ENCODE assay signal across 12 cellular contexts in genomic region chr1:38997034-38997900, GRCh38. TPM values are rescaled to one million over a fixed set of nuclear protein-coding genes. Genes with fewer than 3 reads are reported as not detected.
DNase-seq lines count a peak whose midpoint lies in the region; TF ChIP-seq lines count a peak whose summit lies in the region.
"Had no signal": no experiment of that assay in that cellular context is flagged by ENCODE, and none has a peak within 500 bp of the region (broad histone marks: within the 10 kb centered on the region; RNA-seq: fewer than 3 reads in every experiment).

No MANE protein-coding gene starts in this region.

- no peaks in the 10 kb centered on the region for H3K9me3 Mint-ChIP-seq in activated naive CD4-positive, alpha-beta T cell treated with anti-CD3 and anti-CD28 coated beads, Interleukin-2, amount 50 U/mL, for 24 hours
- no peaks in the 10 kb centered on the region for H3K9me3 Mint-ChIP-seq in activated naive CD8-positive, alpha-beta T cell treated with anti-CD3 and anti-CD28 coated beads for 36 hours

- peak overlapping the region; percentile 75 for H3K4me3 Mint-ChIP-seq in activated naive CD4-positive, alpha-beta T cell treated with anti-CD3 and anti-CD28 coated beads, Interleukin-2, amount 50 U/mL, for 24 hours
- no peak overlapping the region for H3K4me3 Mint-ChIP-seq in activated naive CD8-positive, alpha-beta T cell treated with anti-CD3 and anti-CD28 coated beads for 36 hours

- H3K4me1 ChIP-seq in tibial nerve, result peaks cover 0 to 60% (median 9%) of the 10 kb centered on the region in 4 donors

- no peak for TF ChIP-seq CTCF in tibial nerve (IDR thresholded peaks at IDR 0.05)
- TF ChIP-seq CTCF in GM10248 (IDR thresholded peaks at IDR 0.05; ENCODE audit: control extremely low read depth, extremely low read depth, low read depth, missing control alignments), result no peak

- DNase-seq in activated naive CD4-positive, alpha-beta T cell treated with anti-CD3 and anti-CD28 coated beads, Interleukin-2, amount 50 U/mL, for 16 hours, result no peak
- no peak for DNase-seq in activated naive CD8-positive, alpha-beta T cell treated with anti-CD3 and anti-CD28 coated beads for 36 hours
- peak; percentile 42 for DNase-seq in medulla oblongata (ENCODE audit: extremely low spot score)
- DNase-seq in tibial nerve (ENCODE audit: low spot score in 2 of 2), result no peak
- no peak for DNase-seq in amygdala (lab: John Stamatoyannopoulos, UW)
- DNase-seq in GM10248 (ENCODE audit: extremely low spot score), result no peak
- DNase-seq in mesenteric fat pad (ENCODE audit: low spot score), result no peak
- DNase-seq: activated CD4-positive, CD25-positive, alpha-beta regulatory T cell; NCI-H1105 treated with DMSO at 0.1 percent for 48 hours; PC-3; posterior cingulate gyrus had no signal

- no peak overlapping the region for H3K4me3 ChIP-seq in tibial nerve

- H3K27ac Mint-ChIP-seq in activated naive CD4-positive, alpha-beta T cell treated with anti-CD3 and anti-CD28 coated beads, Interleukin-2, amount 50 U/mL, for 24 hours, result peak overlapping the region; percentile 94
- peak overlapping the region; percentile 74 for H3K27ac Mint-ChIP-seq in activated naive CD8-positive, alpha-beta T cell treated with anti-CD3 and anti-CD28 coated beads for 36 hours

- CTCF ChIA-PET in GM10248 (lab: Yijun Ruan, JAX), result interaction anchor here (0.9 kb wide), 1 partner anchor 19 kb away, joined by 3 read pairs; no protein-coding TSS in a partner anchor

- H3K9me3 ChIP-seq in tibial nerve, result no peaks in the 10 kb centered on the region

- POLR2A ChIA-PET in GM10248 (lab: Yijun Ruan, JAX), result no interaction called here

- H3K27ac ChIP-seq in tibial nerve, result peak overlapping the region in 3 of 4 donors; percentile 56 to 71 (median 69)

- H3K4me1 Mint-ChIP-seq in activated naive CD4-positive, alpha-beta T cell treated with anti-CD3 and anti-CD28 coated beads, Interleukin-2, amount 50 U/mL, for 24 hours, result peaks cover 68% of the 10 kb centered on the region
- peaks cover 63% of the 10 kb centered on the region for H3K4me1 Mint-ChIP-seq in activated naive CD8-positive, alpha-beta T cell treated with anti-CD3 and anti-CD28 coated beads for 36 hours

- peaks cover 0 to 40% (median 9%) of the 10 kb centered on the region in 3 donors for H3K36me3 ChIP-seq in tibial nerve

- no peak for TF ChIP-seq POLR2A in tibial nerve (IDR thresholded peaks at IDR 0.05)

- no peak for TF ChIP-seq EP300 in tibial nerve (IDR thresholded peaks at IDR 0.05)

- H3K27me3 Mint-ChIP-seq in activated naive CD4-positive, alpha-beta T cell treated with anti-CD3 and anti-CD28 coated beads, Interleukin-2, amount 50 U/mL, for 24 hours, result no peaks in the 10 kb centered on the region
- H3K27me3 Mint-ChIP-seq in activated naive CD8-positive, alpha-beta T cell treated with anti-CD3 and anti-CD28 coated beads for 36 hours, result no peaks in the 10 kb centered on the region

- H3K36me3 Mint-ChIP-seq in activated naive CD4-positive, alpha-beta T cell treated with anti-CD3 and anti-CD28 coated beads, Interleukin-2, amount 50 U/mL, for 24 hours, result peaks cover 9% of the 10 kb centered on the region
- peaks cover 70% of the 10 kb centered on the region for H3K36me3 Mint-ChIP-seq in activated naive CD8-positive, alpha-beta T cell treated with anti-CD3 and anti-CD28 coated beads for 36 hours

- 26 to 40% methylated on average over 4 of the region's 4 CpGs for WGBS in tibial nerve, 2 donors

- no peaks in the 10 kb centered on the region for H3K27me3 ChIP-seq in tibial nerve

RNA-seq across cellular contexts. Expression of gene AKIRIN1, which starts 6.2 kb away (rescaled TPM):
- total RNA-seq in activated naive CD8-positive, alpha-beta T cell treated with anti-CD3 and anti-CD28 coated beads for 36 hours, result 10 to 100 TPM; 68.2 to 70.7 TPM
- 10 to 100 TPM; 36.9 to 45.3 (median 41.8) TPM for total RNA-seq in tibial nerve
- 62.9 TPM for total RNA-seq in mesenteric fat pad

RNA-seq across cellular contexts. Expression of gene NDUFS5, which starts 28.9 kb away (rescaled TPM):
- 100 to 1,000 TPM; 191 to 201 TPM for total RNA-seq in activated naive CD8-positive, alpha-beta T cell treated with anti-CD3 and anti-CD28 coated beads for 36 hours
- total RNA-seq in tibial nerve (100 to 1,000 TPM; 281 to 424 (median 345) TPM), mesenteric fat pad (233 TPM)

RNA-seq across cellular contexts. Expression of gene RHBDL2, which starts 55.6 kb away (rescaled TPM):
- total RNA-seq in activated naive CD8-positive, alpha-beta T cell treated with anti-CD3 and anti-CD28 coated beads for 36 hours, result not detected
- total RNA-seq in tibial nerve (1 to 10 TPM in 1 of 4 donors, not detected in 3; 1.3 TPM), mesenteric fat pad (1.1 TPM)
